21 cellular contexts compared by ENCODE assay signal in the genomic region with DNA sequence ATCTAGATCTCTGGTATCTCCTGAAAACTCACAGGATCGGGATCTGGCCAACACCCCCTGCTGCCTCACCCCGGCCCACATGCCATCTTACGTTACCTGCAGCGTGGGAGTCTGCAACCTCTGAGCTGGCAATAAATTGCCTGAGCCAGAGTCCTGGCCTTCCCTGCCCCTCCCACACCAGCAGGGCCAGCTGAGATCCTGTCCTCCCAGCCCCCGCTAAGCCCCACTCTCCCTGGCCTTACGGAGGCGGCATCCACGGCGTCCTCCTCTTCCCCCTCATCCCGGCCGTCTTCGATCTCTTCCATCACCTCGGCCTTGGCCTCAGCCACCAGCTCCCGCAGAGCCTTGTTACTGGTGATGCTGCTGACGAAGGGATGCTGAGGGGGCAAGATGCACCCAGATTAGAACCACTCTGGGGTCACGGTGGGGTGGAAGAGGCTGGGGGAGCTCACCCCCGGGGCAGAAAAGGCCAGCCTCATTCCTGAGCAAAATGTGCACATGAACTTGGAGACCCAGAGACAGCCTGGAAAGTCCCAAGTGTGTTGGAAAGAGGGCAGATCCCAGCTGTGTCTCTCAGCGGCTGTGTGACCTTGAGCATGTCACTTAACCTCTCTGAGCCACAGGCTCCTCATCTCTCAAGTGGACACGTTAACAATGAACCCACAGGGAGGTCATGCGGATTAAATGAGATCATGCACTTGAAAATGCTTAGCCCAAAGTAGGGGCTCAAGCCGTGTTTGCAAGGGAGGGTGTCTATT.
DNase-seq lines count a peak whose midpoint lies in the region; ATAC-seq and TF ChIP-seq lines count a peak whose summit lies in the region.
"Had no signal": no experiment of that assay in that cellular context is flagged by ENCODE, and none has a peak within 500 bp of the region (broad histone marks: within the 10 kb centered on the region; RNA-seq: fewer than 3 reads in every experiment).

No MANE protein-coding gene starts in this region.

- POLR2A ChIA-PET in T-cell (lab: Charles Lee) = interaction anchor here in 1 of 2 donors (0.6 kb wide), 1 partner anchor 112 kb away, joined by 4 read pairs; no protein-coding TSS in a partner anchor

- no peak for DNase-seq in activated naive CD8-positive, alpha-beta T cell treated with anti-CD3 and anti-CD28 coated beads, Interleukin-2, amount 50 U/mL, for 24 hours
- DNase-seq in T-cell (no peak), fibroblast of lung (ENCODE audit: low read depth in 2 of 2) (peak in 1 of 2 donors; percentile 50), NCI-H524 (lab: John Stamatoyannopoulos, UW) (no peak)
- DNase-seq in stimulated activated naive B cell treated with anti-CD40 and anti-IgM and Interleukin-4, amounts not matched to agents 10 μg/mL and 1 μg/mL and 100 μg/mL, for 72 hours = no peak
- DNase-seq: activated naive CD8-positive, alpha-beta T cell treated with anti-CD3 and anti-CD28 coated beads, Interleukin-2, amount 10 ng/mL, durations not matched to agents 7 days and 5 days; activated T-cell treated with anti-CD3 and anti-CD28 coated beads, Interleukin-2, amount 50 U/mL, for 1 hour; brain microvascular endothelial cell; kidney glomerular epithelial cell; mammary epithelial cell; NCI-H146; NCI-H2171; NCI-H526 treated with DMSO at 0.1 percent for 48 hours; RPMI8226; SK-N-SH; T-helper 9 cell; upper lobe of left lung had no signal

- peaks cover 7% of the 10 kb centered on the region for H3K4me1 ChIP-seq in fibroblast of lung (ENCODE audit: control insufficient read depth, extremely low read depth, insufficient read depth, low read length)

- H3K36me3 Mint-ChIP-seq in activated naive CD8-positive, alpha-beta T cell = peaks cover 4% of the 10 kb centered on the region
- peaks cover 20% of the 10 kb centered on the region for H3K36me3 Mint-ChIP-seq in activated naive CD8-positive, alpha-beta T cell treated with anti-CD3 and anti-CD28 coated beads, Interleukin-2, amount 50 U/mL, for 24 hours (ENCODE audit: low read depth)
- H3K36me3 Mint-ChIP-seq in T-cell = peaks cover 43% of the 10 kb centered on the region
- peaks cover 35 to 57% of the 10 kb centered on the region in 2 donors for H3K36me3 Mint-ChIP-seq in stimulated activated naive B cell treated with anti-CD40 and anti-IgM and Interleukin-4, amounts not matched to agents 10 μg/mL and 1 μg/mL and 100 μg/mL, for 72 hours

- H3K4me3 Mint-ChIP-seq in activated naive CD8-positive, alpha-beta T cell = no peak overlapping the region
- H3K4me3 Mint-ChIP-seq in activated naive CD8-positive, alpha-beta T cell treated with anti-CD3 and anti-CD28 coated beads, Interleukin-2, amount 50 U/mL, for 24 hours = no peak overlapping the region
- H3K4me3 Mint-ChIP-seq in T-cell = no peak overlapping the region
- H3K4me3 Mint-ChIP-seq in stimulated activated naive B cell treated with anti-CD40 and anti-IgM and Interleukin-4, amounts not matched to agents 10 μg/mL and 1 μg/mL and 100 μg/mL, for 72 hours = no peak overlapping the region
- H3K4me3 Mint-ChIP-seq: activated naive CD8-positive, alpha-beta T cell treated with anti-CD3 and anti-CD28 coated beads, Interleukin-2, amount 10 ng/mL, durations not matched to agents 7 days and 5 days had no signal

- H3K9ac ChIP-seq in fibroblast of lung (ENCODE audit: insufficient read depth, low read length) = no peak overlapping the region
- H3K9ac ChIP-seq: SK-N-SH had no signal

- H2AFZ ChIP-seq in fibroblast of lung (ENCODE audit: low read length) = no peak overlapping the region

- no peaks in the 10 kb centered on the region for H3K9me3 ChIP-seq in fibroblast of lung (ENCODE audit: control insufficient read depth, insufficient read depth, low read depth, low read length)
- H3K9me3 ChIP-seq: ovary, SK-N-SH, upper lobe of left lung had no signal

- no peak overlapping the region for H3K4me2 ChIP-seq in fibroblast of lung (ENCODE audit: extremely low read depth, insufficient read depth, low read length)
- H3K4me2 ChIP-seq: SK-N-SH had no signal

- peaks cover 6% of the 10 kb centered on the region for H3K36me3 ChIP-seq in fibroblast of lung (ENCODE audit: control insufficient read depth, insufficient read depth, low read length)
- H3K36me3 ChIP-seq: ovary had no signal

- H3K27me3 Mint-ChIP-seq in activated naive CD8-positive, alpha-beta T cell = no peaks in the 10 kb centered on the region
- no peaks in the 10 kb centered on the region for H3K27me3 Mint-ChIP-seq in activated naive CD8-positive, alpha-beta T cell treated with anti-CD3 and anti-CD28 coated beads, Interleukin-2, amount 50 U/mL, for 24 hours
- H3K27me3 Mint-ChIP-seq in T-cell = no peaks in the 10 kb centered on the region
- H3K27me3 Mint-ChIP-seq in stimulated activated naive B cell treated with anti-CD40 and anti-IgM and Interleukin-4, amounts not matched to agents 10 μg/mL and 1 μg/mL and 100 μg/mL, for 72 hours = no peaks in the 10 kb centered on the region
- H3K27me3 Mint-ChIP-seq: activated naive CD8-positive, alpha-beta T cell treated with anti-CD3 and anti-CD28 coated beads, Interleukin-2, amount 10 ng/mL, durations not matched to agents 7 days and 5 days had no signal

- H3K27me3 ChIP-seq in fibroblast of lung (ENCODE audit: control insufficient read depth, insufficient read depth, low read length) = no peaks in the 10 kb centered on the region
- H3K27me3 ChIP-seq: brain microvascular endothelial cell, ovary, upper lobe of left lung had no signal

- no peaks in the 10 kb centered on the region for H3K79me2 ChIP-seq in fibroblast of lung (ENCODE audit: control insufficient read depth, insufficient read depth, low read length)

- TF ChIP-seq CTCF in fibroblast of lung (conservative IDR thresholded peaks at IDR 0.05 in 1 of 2, IDR thresholded peaks at IDR 0.05 in 1 of 2; ENCODE audit: low read depth in 1 of 2, low read length in 2 of 2) = no peak

- peak overlapping the region; percentile 19 for H3K27ac ChIP-seq in fibroblast of lung (ENCODE audit: insufficient read depth, low read length)
- H3K27ac ChIP-seq: brain microvascular endothelial cell, coronary artery, ovary, upper lobe of left lung had no signal

- H3K4me1 Mint-ChIP-seq in activated naive CD8-positive, alpha-beta T cell (ENCODE audit: low read depth) = peaks cover 9% of the 10 kb centered on the region
- H3K4me1 Mint-ChIP-seq in activated naive CD8-positive, alpha-beta T cell treated with anti-CD3 and anti-CD28 coated beads, Interleukin-2, amount 50 U/mL, for 24 hours = peaks cover 6% of the 10 kb centered on the region
- H3K4me1 Mint-ChIP-seq in T-cell = peaks cover 11 to 17% (median 13%) of the 10 kb centered on the region in 3 donors
- H3K4me1 Mint-ChIP-seq in stimulated activated naive B cell treated with anti-CD40 and anti-IgM and Interleukin-4, amounts not matched to agents 10 μg/mL and 1 μg/mL and 100 μg/mL, for 72 hours = peaks cover 6 to 19% of the 10 kb centered on the region in 2 donors

- H4K20me1 ChIP-seq in fibroblast of lung (ENCODE audit: control insufficient read depth, extremely low read depth, insufficient read depth, low read length) = no peaks in the 10 kb centered on the region

- H3K27ac Mint-ChIP-seq in activated naive CD8-positive, alpha-beta T cell = peak overlapping the region; percentile 22
- H3K27ac Mint-ChIP-seq in activated naive CD8-positive, alpha-beta T cell treated with anti-CD3 and anti-CD28 coated beads, Interleukin-2, amount 50 U/mL, for 24 hours = no peak overlapping the region
- H3K27ac Mint-ChIP-seq in T-cell = peak overlapping the region; percentile 61
- peak overlapping the region; percentile 69 for H3K27ac Mint-ChIP-seq in stimulated activated naive B cell treated with anti-CD40 and anti-IgM and Interleukin-4, amounts not matched to agents 10 μg/mL and 1 μg/mL and 100 μg/mL, for 72 hours
- H3K27ac Mint-ChIP-seq: activated naive CD8-positive, alpha-beta T cell treated with anti-CD3 and anti-CD28 coated beads, Interleukin-2, amount 10 ng/mL, durations not matched to agents 7 days and 5 days had no signal

- CTCF ChIA-PET in T-cell (lab: Charles Lee) = interaction anchor here (0.7 kb wide), 2 partner anchors 10 to 95 kb away, joined by 3 read pairs; no protein-coding TSS in a partner anchor

- H3K9me3 Mint-ChIP-seq in activated naive CD8-positive, alpha-beta T cell (ENCODE audit: low read depth) = no peaks in the 10 kb centered on the region
- H3K9me3 Mint-ChIP-seq in activated naive CD8-positive, alpha-beta T cell treated with anti-CD3 and anti-CD28 coated beads, Interleukin-2, amount 50 U/mL, for 24 hours = no peaks in the 10 kb centered on the region
- H3K9me3 Mint-ChIP-seq in T-cell = no peaks in the 10 kb centered on the region
- no peaks in the 10 kb centered on the region for H3K9me3 Mint-ChIP-seq in stimulated activated naive B cell treated with anti-CD40 and anti-IgM and Interleukin-4, amounts not matched to agents 10 μg/mL and 1 μg/mL and 100 μg/mL, for 72 hours
- H3K9me3 Mint-ChIP-seq: activated naive CD8-positive, alpha-beta T cell treated with anti-CD3 and anti-CD28 coated beads, Interleukin-2, amount 10 ng/mL, durations not matched to agents 7 days and 5 days had no signal

- no peak overlapping the region for H3K4me3 ChIP-seq in fibroblast of lung (replicated peaks in 1 of 4; ENCODE audit: control extremely low read depth in 1 of 4, insufficient read depth in 1 of 4, low read depth in 3 of 4, low read length in 4 of 4)
- H3K4me3 ChIP-seq: coronary artery, ovary, upper lobe of left lung had no signal

- no peak for ATAC-seq in activated naive CD8-positive, alpha-beta T cell treated with anti-CD3 and anti-CD28 coated beads, Interleukin-2, amount 50 U/mL, for 24 hours
- ATAC-seq in T-cell (replicated peaks in 1 of 4) (no peak), GM19455 (IDR thresholded peaks at IDR 0.05; ENCODE audit: unreplicated experiment) (no peak)
- no peak for ATAC-seq in stimulated activated naive B cell treated with anti-CD40 and anti-IgM and Interleukin-4, amounts not matched to agents 10 μg/mL and 1 μg/mL and 100 μg/mL, for 72 hours (replicated peaks)
